11 cellular contexts compared by ENCODE assay signal in the genomic region with DNA sequence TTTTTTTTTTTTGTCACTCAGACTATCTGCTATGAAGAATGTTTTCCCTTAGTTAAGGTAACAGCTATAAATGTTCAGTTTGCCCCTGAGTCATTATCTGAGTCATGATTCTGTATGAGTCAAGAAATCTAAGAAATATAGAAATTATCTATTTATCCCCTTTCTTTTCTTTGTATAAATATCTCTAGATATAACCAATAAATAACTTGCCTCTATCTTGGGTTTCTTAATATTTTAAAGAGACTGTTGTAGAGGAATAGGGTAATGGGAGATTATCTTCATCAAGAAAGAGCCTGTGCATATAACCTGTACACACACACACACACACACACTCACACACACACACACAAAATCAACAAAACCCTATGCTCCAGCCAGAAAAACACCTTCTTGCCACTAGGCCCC.
DNase-seq lines count a peak whose midpoint lies in the region; ATAC-seq and TF ChIP-seq lines count a peak whose summit lies in the region.
"Had no signal": no experiment of that assay in that cellular context is flagged by ENCODE, and none has a peak within 500 bp of the region (broad histone marks: within the 10 kb centered on the region; RNA-seq: fewer than 3 reads in every experiment).

No MANE protein-coding gene starts in this region.

- no peak for TF ChIP-seq CTCF in smooth muscle cell (IDR thresholded peaks at IDR 0.05; ENCODE audit: borderline replicate concordance, insufficient read depth, poor library complexity, severe bottlenecking)

- no peaks in the 10 kb centered on the region for H4K20me1 ChIP-seq in smooth muscle cell (ENCODE audit: low read depth)

- no peaks in the 10 kb centered on the region for H3K9me3 ChIP-seq in smooth muscle cell (replicated peaks; ENCODE audit: low read depth)
- H3K9me3 ChIP-seq: thoracic aorta had no signal

- H3K4me2 ChIP-seq in smooth muscle cell, result no peak overlapping the region

- H3K4me3 ChIP-seq in smooth muscle cell, result no peak overlapping the region
- H3K4me3 ChIP-seq: heart right ventricle, thoracic aorta had no signal

- peak overlapping the region; percentile 67 for H3K27ac ChIP-seq in smooth muscle cell (ENCODE audit: low read depth)
- H3K27ac ChIP-seq: heart right ventricle, thoracic aorta had no signal

- H3K36me3 ChIP-seq in smooth muscle cell (ENCODE audit: low read depth), result no peaks in the 10 kb centered on the region
- H3K36me3 ChIP-seq: heart right ventricle, thoracic aorta had no signal

- peaks cover 4% of the 10 kb centered on the region for H3K9me3 Mint-ChIP-seq in activated T-cell treated with anti-CD3 and anti-CD28 coated beads, Interleukin-2, amount 50 U/mL, for 4 hours

- H3K9ac ChIP-seq in smooth muscle cell (ENCODE audit: low read depth), result no peak overlapping the region

- no peaks in the 10 kb centered on the region for H3K36me3 Mint-ChIP-seq in activated T-cell treated with anti-CD3 and anti-CD28 coated beads, Interleukin-2, amount 50 U/mL, for 4 hours (ENCODE audit: insufficient read depth)

- H2AFZ ChIP-seq in smooth muscle cell (ENCODE audit: low read depth), result no peak overlapping the region

- H3K4me1 ChIP-seq in smooth muscle cell (ENCODE audit: low read depth), result no peaks in the 10 kb centered on the region

- H3K4me1 Mint-ChIP-seq in activated T-cell treated with anti-CD3 and anti-CD28 coated beads, Interleukin-2, amount 50 U/mL, for 4 hours (ENCODE audit: low read depth), result peaks cover 11% of the 10 kb centered on the region

- no peaks in the 10 kb centered on the region for H3K27me3 Mint-ChIP-seq in activated T-cell treated with anti-CD3 and anti-CD28 coated beads, Interleukin-2, amount 50 U/mL, for 4 hours (ENCODE audit: low read depth)

- no peaks in the 10 kb centered on the region for H3K27me3 ChIP-seq in smooth muscle cell (ENCODE audit: low read depth)
- H3K27me3 ChIP-seq: heart right ventricle had no signal

- peak; percentile 50 to 51 for ATAC-seq in activated T-cell treated with anti-CD3 and anti-CD28 coated beads, Interleukin-2, amount 50 U/mL, for 4 hours
- ATAC-seq: heart right ventricle had no signal

- no peak overlapping the region for H3K4me3 Mint-ChIP-seq in activated T-cell treated with anti-CD3 and anti-CD28 coated beads, Interleukin-2, amount 50 U/mL, for 4 hours

- DNase-seq in activated T-cell treated with anti-CD3 and anti-CD28 coated beads, Interleukin-2, amount 50 U/mL, for 4 hours, result no peak
- DNase-seq in activated T-cell treated with anti-CD3 and anti-CD28 coated beads for 4 hours (no peak), OCI-M1 (lab: John Stamatoyannopoulos, UW) (peak; percentile 16), dermis blood vessel endothelial cell (peak; percentile 76), smooth muscle cell (lab: John Stamatoyannopoulos, UW; ENCODE audit: unreplicated experiment) (no peak), NCI-H2227 (lab: John Stamatoyannopoulos, UW; ENCODE audit: unreplicated experiment) (no peak), foreskin melanocyte (no peak), globus pallidus (ENCODE audit: low spot score) (no peak)
- DNase-seq: cortex of kidney, heart right ventricle had no signal

- H3F3A ChIP-seq in smooth muscle cell (ENCODE audit: low read depth), result peaks cover 4% of the 10 kb centered on the region

- no peaks in the 10 kb centered on the region for H3K79me2 ChIP-seq in smooth muscle cell (ENCODE audit: low read depth)

Comparison
In these comparisons a context has a peak if more than half of its experiments do, and no peak if none do; other contexts are left out.
1. DNase-seq: peak in OCI-M1 (single experiment) and dermis blood vessel endothelial cell (single experiment); none in activated T-cell treated with anti-CD3 and anti-CD28 coated beads, Interleukin-2, amount 50 U/mL, for 4 hours (single experiment), activated T-cell treated with anti-CD3 and anti-CD28 coated beads for 4 hours (single experiment), smooth muscle cell (single experiment), NCI-H2227 (single experiment), foreskin melanocyte (single experiment) and globus pallidus (single experiment).